Comparison of ENCODE assay signal across 8 cellular contexts in genomic region chr6:116779569-116780164, GRCh38. TPM values are rescaled to one million over a fixed set of nuclear protein-coding genes. Genes with fewer than 3 reads are reported as not detected.
DNase-seq lines count a peak whose midpoint lies in the region; ATAC-seq and TF ChIP-seq lines count a peak whose summit lies in the region.

No MANE protein-coding gene starts in this region.

- in situ Hi-C loops in G401 (cut with HindIII; ENCODE audit: low sequenced_read_pairs) = no loop called here

- ATAC-seq in HG02678 (IDR thresholded peaks at IDR 0.05; ENCODE audit: unreplicated experiment) (peak; percentile 79), GM21390 (IDR thresholded peaks at IDR 0.05; ENCODE audit: unreplicated experiment) (no peak)

- H3K4me3 ChIP-seq in choroid plexus epithelial cell (ENCODE audit: low read depth, low read length) = no peak overlapping the region

- peak; percentile 43 for TF ChIP-seq CTCF in choroid plexus epithelial cell (conservative IDR thresholded peaks at IDR 0.05; ENCODE audit: low read depth, low read length)

- peak; percentile 18 for DNase-seq in G401 (ENCODE audit: low spot score)
- DNase-seq in NCI-H526 (lab: John Stamatoyannopoulos, UW) = peak; percentile 1 to 69
- DNase-seq in choroid plexus epithelial cell (ENCODE audit: low read depth) = peak; percentile 72
- DNase-seq in non-pigmented ciliary epithelial cell (ENCODE audit: low read depth) = peak; percentile 11
- DNase-seq in ecto neural progenitor cell (ENCODE audit: low spot score) = no peak
- DNase-seq in activated naive CD4-positive, alpha-beta T cell treated with anti-CD3 and anti-CD28 coated beads, Interleukin-2, amount 50 U/mL, for 16 hours = no peak

RNA-seq across cellular contexts. Expression of gene FAM162B, which starts 14.1 kb away (rescaled TPM):
- total RNA-seq in G401 (2014; rRNA removed; shearing (Covaris generic)) = not detected in 2 replicates

RNA-seq across cellular contexts. Expression of gene GPRC6A, which starts 49.2 kb away (rescaled TPM):
- total RNA-seq in G401 (2014; rRNA removed; shearing (Covaris generic)) = not detected in 2 replicates

Comparison
In these comparisons a context has a peak if more than half of its experiments do, and no peak if none do; other contexts are left out.
1. DNase-seq: peak in G401 (single experiment), NCI-H526 (2 of 2), choroid plexus epithelial cell (single experiment) and non-pigmented ciliary epithelial cell (single experiment); none in ecto neural progenitor cell (single experiment) and activated naive CD4-positive, alpha-beta T cell treated with anti-CD3 and anti-CD28 coated beads, Interleukin-2, amount 50 U/mL, for 16 hours (single experiment).